Comparison of ENCODE assay signal across 8 cellular contexts in the genomic region with DNA sequence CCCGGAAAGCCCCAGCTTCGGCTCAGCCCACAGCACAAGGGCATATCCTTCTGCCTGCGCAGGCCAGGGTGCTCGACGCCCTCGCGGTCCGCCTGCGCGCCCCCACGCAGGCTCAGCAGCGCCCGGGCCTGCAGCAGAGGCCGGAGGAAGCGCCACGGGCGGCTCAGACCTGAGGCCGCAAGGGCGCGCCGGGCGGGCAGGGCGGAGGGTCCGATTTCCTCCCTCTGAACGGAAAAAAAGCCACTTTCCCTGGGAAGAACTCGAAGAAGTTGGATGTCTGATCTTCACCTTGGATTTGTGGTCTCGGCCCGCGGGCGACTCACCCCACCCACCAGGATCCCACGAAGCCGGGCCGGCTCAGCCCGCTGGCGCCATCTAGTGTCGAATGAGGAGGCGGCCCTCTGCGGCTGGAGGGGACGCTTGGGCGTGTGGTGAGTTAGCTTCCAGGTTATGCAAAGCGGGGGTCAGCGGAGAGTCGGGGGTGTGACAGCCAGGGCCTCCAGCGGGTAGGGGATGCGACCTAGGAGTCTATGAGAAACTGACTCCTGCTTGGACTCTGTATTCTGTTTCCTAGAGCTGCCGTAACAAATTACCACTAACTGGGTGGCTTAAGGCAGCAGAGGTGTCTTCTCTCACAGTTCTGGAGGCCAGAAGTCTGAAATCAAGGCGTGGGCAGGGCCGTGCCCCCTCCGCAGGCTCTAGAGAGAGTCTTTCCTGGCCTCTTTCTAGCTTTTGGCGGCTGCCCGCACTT. TPM values are rescaled to one million over a fixed set of nuclear protein-coding genes. Genes with fewer than 3 reads are reported as not detected.
DNase-seq lines count a peak whose midpoint lies in the region; ATAC-seq and TF ChIP-seq lines count a peak whose summit lies in the region.

No MANE protein-coding gene starts in this region.

- H3K4me1 ChIP-seq in mammary epithelial cell (ENCODE audit: insufficient read depth, low read length), result peaks cover 8% of the 10 kb centered on the region

- no peak overlapping the region for H3K27ac Mint-ChIP-seq in WTC11

- H3K36me3 Mint-ChIP-seq in WTC11, result no peaks in the 10 kb centered on the region

- H3K27me3 ChIP-seq in mammary epithelial cell (ENCODE audit: insufficient read depth, low read length), result no peaks in the 10 kb centered on the region

- H3K4me2 ChIP-seq in mammary epithelial cell (ENCODE audit: insufficient read depth, low read depth, low read length), result peak overlapping the region; percentile 90

- 2% methylated on average over 19 of the region's 51 CpGs for WGBS in mammary epithelial cell (ENCODE audit: low coverage, missing lambda C conversion rate)

- peak overlapping the region; percentile 54 for H3K4me3 Mint-ChIP-seq in WTC11

- H4K20me1 ChIP-seq in mammary epithelial cell (ENCODE audit: insufficient read depth, low read length), result no peaks in the 10 kb centered on the region

- in situ Hi-C loops in mammary epithelial cell (cut with MboI; ENCODE audit: low sequenced_read_pairs in 2 of 2), result loop anchor here (5.0 kb wide), 2 partner anchors 140 to 145 kb away; no protein-coding TSS in a partner anchor

- CTCF ChIA-PET in WTC11 (lab: Charles Lee) (interaction anchor here (0.6 to 3.6 kb wide), 42 partner anchors 9 to 347 kb away, joined by 3 to 39 read pairs (median 4); partner anchors contain the start of genes CCDC177, SRSF5 and SUSD6), mammary epithelial cell (lab: Charles Lee; ENCODE audit: low non-redundant PET) (interaction anchor here (0.6 kb wide), 1 partner anchor 379 kb away, joined by 3 read pairs; no protein-coding TSS in a partner anchor)

- peaks cover 19% of the 10 kb centered on the region for H3K27me3 Mint-ChIP-seq in WTC11 (ENCODE audit: low read depth)

- no peaks in the 10 kb centered on the region for H3K36me3 ChIP-seq in mammary epithelial cell (ENCODE audit: insufficient read depth, low read length)

- peak overlapping the region in 2 of 3 experiments; percentile 40 to 41 for H3K4me3 ChIP-seq in mammary epithelial cell (replicated peaks in 1 of 3; ENCODE audit: insufficient read depth in 1 of 3, low read depth in 2 of 3, low read length in 3 of 3)

- intact Hi-C loops in mammary epithelial cell (cut with micrococcal nuclease), result loop anchor here (1.0 to 10.0 kb wide), 5 partner anchors 124 to 482 kb away; no protein-coding TSS in a partner anchor

- H3K27ac ChIP-seq in mammary epithelial cell (ENCODE audit: insufficient read depth, low read depth, low read length), result no peak overlapping the region

- H2AFZ ChIP-seq in mammary epithelial cell (ENCODE audit: low read depth, low read length), result peak overlapping the region; percentile 91

- ATAC-seq in HG02798 (IDR thresholded peaks at IDR 0.05; ENCODE audit: poor library complexity, unreplicated experiment) (peak; percentile 87), WTC11 (peak; percentile 95)

- BruUV-seq in mammary epithelial cell (replicated peaks; lab: Mats Ljungman, UMichigan), result no TSS peak

- TF ChIP-seq CTCF in WTC11 (IDR thresholded peaks at IDR 0.05), result peak; percentile 69
- TF ChIP-seq CTCF in mammary epithelial cell (conservative IDR thresholded peaks at IDR 0.05 in 1 of 2, IDR thresholded peaks at IDR 0.05 in 1 of 2; ENCODE audit: extremely low read depth in 1 of 2, insufficient read depth in 1 of 2, low read depth in 1 of 2, low read length in 2 of 2), result peak; percentile 85 to 98

- 0 out of 2 replicates have a peak, but pooled peaks cover 3% of the 10 kb centered on the region for H3K4me1 Mint-ChIP-seq in WTC11

- H3K9ac ChIP-seq in mammary epithelial cell (ENCODE audit: insufficient read depth, low read length), result peak overlapping the region; percentile 27

- DNase-seq in DMS 273 (lab: John Stamatoyannopoulos, UW; ENCODE audit: unreplicated experiment), result peak; percentile 90
- no peak for DNase-seq in DMS 273 treated with DMSO at 0.1 percent for 48 hours (lab: John Stamatoyannopoulos, UW)
- DNase-seq in NCI-H1930 (lab: John Stamatoyannopoulos, UW), result peak; percentile 20 to 58
- peak; percentile 87 for DNase-seq in WTC11 (ENCODE audit: low spot score)
- peak; percentile 50 for DNase-seq in mammary epithelial cell
- peak; percentile 88 for DNase-seq in inferior parietal cortex (ENCODE audit: extremely low spot score)
- peak; percentile 75 to 76 for DNase-seq in stimulated activated CD4-positive, alpha-beta T cell treated with anti-CD3 and anti-CD28 coated beads, Interleukin-12 subunit alpha, Interleukin-12 subunit beta, amount 100 ng/mL, for 24 hours (ENCODE audit: low read depth in 2 of 2)

- POLR2A ChIA-PET in WTC11 (lab: Charles Lee), result interaction anchor here (0.6 kb wide), 1 partner anchor 233 kb away, joined by 3 read pairs; no protein-coding TSS in a partner anchor

- no peaks in the 10 kb centered on the region for H3K79me2 ChIP-seq in mammary epithelial cell (ENCODE audit: insufficient read depth, low read length)

- no peaks in the 10 kb centered on the region for H3K9me3 ChIP-seq in mammary epithelial cell (replicated peaks; ENCODE audit: insufficient read depth, low read length)

- H3K9me3 Mint-ChIP-seq in WTC11, result no peaks in the 10 kb centered on the region

- dilution Hi-C loops in mammary epithelial cell (cut with HindIII; ENCODE audit: low sequenced_read_pairs), result no loop called here

TF ChIP-seq in WTC11, 78 proteins besides CTCF, POLR2A, EP300 and RAD21:
- TF ChIP-seq ZNF121 (CRISPR knock-in tag; IDR thresholded peaks at IDR 0.05), result 0 out of 2 replicates have a peak, but pooled peaks have one; percentile 1
- TF ChIP-seq FOXP1 (CRISPR knock-in tag; IDR thresholded peaks at IDR 0.05; ENCODE audit: borderline replicate concordance), result peak; percentile 89; the same call in 1 of the 2 replicates
- TF ChIP-seq NR3C1 (CRISPR knock-in tag; conservative IDR thresholded peaks at IDR 0.05; ENCODE audit: low read depth), result no peak
- peak; percentile 91; the same call in 1 of the 2 replicates for TF ChIP-seq HMGXB4 (CRISPR knock-in tag; IDR thresholded peaks at IDR 0.05)
- 0 out of 2 replicates have a peak, but pooled peaks have one; percentile 20 for TF ChIP-seq TEAD1 (CRISPR knock-in tag; IDR thresholded peaks at IDR 0.05)
- TF ChIP-seq ETV6 (CRISPR knock-in tag; IDR thresholded peaks at IDR 0.05), result peak; percentile 73
- no peak for TF ChIP-seq TCF7 (CRISPR knock-in tag; IDR thresholded peaks at IDR 0.05; ENCODE audit: low read depth)
- TF ChIP-seq, protein P1, sequence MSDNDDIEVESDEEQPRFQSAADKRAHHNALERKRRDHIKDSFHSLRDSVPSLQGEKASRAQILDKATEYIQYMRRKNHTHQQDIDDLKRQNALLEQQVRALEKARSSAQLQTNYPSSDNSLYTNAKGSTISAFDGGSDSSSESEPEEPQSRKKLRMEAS (CRISPR knock-in tag; IDR thresholded peaks at IDR 0.05), result peak; percentile 91
- TF ChIP-seq TP53 (CRISPR knock-in tag; IDR thresholded peaks at IDR 0.05), result peak; percentile 66; the same call in 1 of the 2 replicates
- no peak for TF ChIP-seq HMGA2 (CRISPR knock-in tag; IDR thresholded peaks at IDR 0.05)
- peak; percentile 51; the same call in 1 of the 2 replicates for TF ChIP-seq CREM (CRISPR knock-in tag; IDR thresholded peaks at IDR 0.05)
- peak; percentile 54; the same call in 1 of the 2 replicates for TF ChIP-seq SP1 (CRISPR knock-in tag; conservative IDR thresholded peaks at IDR 0.05)
- no peak for TF ChIP-seq IRF2 (CRISPR knock-in tag; IDR thresholded peaks at IDR 0.05; ENCODE audit: borderline replicate concordance, low read depth)
- 0 out of 2 replicates have a peak, but pooled peaks have one; percentile 38 for TF ChIP-seq RELA (CRISPR knock-in tag; IDR thresholded peaks at IDR 0.05; ENCODE audit: borderline replicate concordance)

RNA-seq across cellular contexts. Expression of gene SRSF5, which starts 40.0 kb away (rescaled TPM):
- 256 to 288 TPM (median 275 TPM) in 3 replicates for total RNA-seq in WTC11 (2021)
- total RNA-seq in mammary epithelial cell, result 100 to 1,000 TPM; 125 to 257 TPM
- 148 TPM for polyA plus RNA-seq in mammary epithelial cell
- 159 TPM for polyA minus RNA-seq in mammary epithelial cell
